ENCODE assay signal across 9 cellular contexts in the genomic region with DNA sequence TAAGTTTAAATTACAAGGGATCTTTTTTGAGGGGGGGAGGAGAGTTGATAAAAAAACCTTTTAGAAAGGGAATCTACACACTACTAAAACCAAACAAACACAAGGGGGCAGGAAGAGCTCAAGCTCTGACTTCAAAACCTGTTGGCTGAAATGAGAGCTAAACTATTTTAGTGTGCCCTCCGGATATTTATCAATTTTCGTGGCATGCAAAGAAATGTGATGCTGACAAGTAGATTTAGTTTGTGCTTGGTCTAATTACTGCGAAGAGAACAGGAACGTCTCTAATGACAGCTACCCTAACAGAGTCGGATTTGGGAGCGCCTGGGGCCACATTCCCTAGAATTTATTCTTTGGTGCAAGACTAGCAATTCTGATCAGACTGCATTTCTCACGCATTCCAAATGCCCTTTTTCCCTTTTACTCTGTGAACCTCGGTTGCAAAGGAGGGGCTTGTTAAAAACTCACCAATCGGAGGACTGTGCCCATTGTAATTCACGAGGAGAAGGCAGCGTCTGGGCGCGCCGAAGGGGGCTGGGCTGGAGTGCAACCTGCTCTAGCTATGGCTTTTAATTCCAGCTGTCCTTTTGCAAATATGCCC. TPM values are rescaled to one million over a fixed set of nuclear protein-coding genes. Genes with fewer than 3 reads are reported as not detected.
DNase-seq lines count a peak whose midpoint lies in the region; ATAC-seq, FAIRE-seq and TF ChIP-seq lines count a peak whose summit lies in the region.
"Had no signal": no experiment of that assay in that cellular context is flagged by ENCODE, and none has a peak within 500 bp of the region (broad histone marks: within the 10 kb centered on the region; RNA-seq: fewer than 3 reads in every experiment).

No MANE protein-coding gene starts in this region.

- H3K27ac ChIP-seq in iPS DF 6.9 (ENCODE audit: low read length) (no peak overlapping the region), small intestine (ENCODE audit: low read depth in 1 of 2, low read length in 1 of 2) (no peak overlapping the region)

- H3K4me1 ChIP-seq in iPS DF 6.9 (ENCODE audit: control insufficient read depth, insufficient read depth, low read length): peaks cover 2% of the 10 kb centered on the region; the same call in 1 of the 2 replicates
- no peaks in the 10 kb centered on the region for H3K4me1 ChIP-seq in small intestine (ENCODE audit: control insufficient read depth in 2 of 2, insufficient read depth in 1 of 2, low read depth in 1 of 2, low read length in 1 of 2)

- peak overlapping the region; percentile 69; the same call in 1 of the 2 replicates for H3K4me3 ChIP-seq in iPS DF 6.9 (ENCODE audit: low read length)
- peak overlapping the region in 1 of 2 donors; percentile 48 for H3K4me3 ChIP-seq in small intestine (ENCODE audit: low read depth in 1 of 2, low read length in 2 of 2)
- H3K4me3 ChIP-seq: lung had no signal

- ATAC-seq in SK-N-SH treated with all-trans-retinoic acid at 6 μM for 48 hours (0 out of 3 replicates have a peak, but pooled peaks have one; percentile 28), HG03039 (IDR thresholded peaks at IDR 0.05; ENCODE audit: unreplicated experiment) (no peak), HG02763 (IDR thresholded peaks at IDR 0.05; ENCODE audit: unreplicated experiment) (no peak), GM18517 (IDR thresholded peaks at IDR 0.05; ENCODE audit: unreplicated experiment) (no peak)

- H3K9me3 ChIP-seq in iPS DF 6.9 (ENCODE audit: control insufficient read depth, insufficient read depth, low read length) (no peaks in the 10 kb centered on the region), small intestine (ENCODE audit: control insufficient read depth, low read depth) (no peaks in the 10 kb centered on the region)

- FAIRE-seq in small intestine (lab: Jason Lieb, UNC): no peak

- WGBS in iPS DF 6.9 (ENCODE audit: insufficient coverage, insufficient read length): no CpG with 5 or more reads among the region's 14 CpGs
- WGBS in small intestine, 3 donors: 1 to 2% (median 2%) methylated on average over 14 of the region's 14 CpGs

- DNase-seq in DMS153 treated with DMSO at 0.1 percent for 48 hours (lab: John Stamatoyannopoulos, UW; ENCODE audit: unreplicated experiment) (peak; percentile 36), DMS153 (lab: John Stamatoyannopoulos, UW) (no peak), iPS DF 6.9 (ENCODE audit: low read depth, low spot score) (no peak), small intestine (peak; percentile 32)

- peaks cover 3% of the 10 kb centered on the region; the same call in 1 of the 2 replicates for H3K36me3 ChIP-seq in iPS DF 6.9 (ENCODE audit: control insufficient read depth, insufficient read depth, low read length)
- no peaks in the 10 kb centered on the region for H3K36me3 ChIP-seq in small intestine (ENCODE audit: control insufficient read depth in 2 of 2, insufficient read depth in 2 of 2, low read length in 2 of 2)

- H3K27me3 ChIP-seq in iPS DF 6.9 (ENCODE audit: control insufficient read depth, insufficient read depth, low read length) (peaks cover 4% of the 10 kb centered on the region; the same call in 1 of the 2 replicates), small intestine (ENCODE audit: control insufficient read depth in 2 of 2, insufficient read depth in 2 of 2, low read length in 2 of 2) (peaks cover 5 to 14% of the 10 kb centered on the region in 2 donors)

TF ChIP-seq in SK-N-SH treated with all-trans-retinoic acid at 6 μM for 48 hours, 23 proteins besides CTCF, POLR2A, EP300 and RAD21:
- TF ChIP-seq ESRRG (CRISPR knock-in tag; IDR thresholded peaks at IDR 0.05) (no peak), ZC3H10 (CRISPR knock-in tag; IDR thresholded peaks at IDR 0.05) (no peak), ZFP3 (CRISPR knock-in tag; IDR thresholded peaks at IDR 0.05) (no peak), BACH2 (CRISPR knock-in tag; IDR thresholded peaks at IDR 0.05; ENCODE audit: borderline replicate concordance) (no peak), TOX (CRISPR knock-in tag; IDR thresholded peaks at IDR 0.05; ENCODE audit: borderline replicate concordance) (no peak), ZNF565 (CRISPR knock-in tag; conservative IDR thresholded peaks at IDR 0.05; ENCODE audit: low read depth) (no peak), ISL1 (CRISPR knock-in tag; IDR thresholded peaks at IDR 0.05) (no peak), TCF4 (CRISPR knock-in tag; IDR thresholded peaks at IDR 0.05; ENCODE audit: borderline replicate concordance) (no peak)
- TF ChIP-seq, protein P1, sequence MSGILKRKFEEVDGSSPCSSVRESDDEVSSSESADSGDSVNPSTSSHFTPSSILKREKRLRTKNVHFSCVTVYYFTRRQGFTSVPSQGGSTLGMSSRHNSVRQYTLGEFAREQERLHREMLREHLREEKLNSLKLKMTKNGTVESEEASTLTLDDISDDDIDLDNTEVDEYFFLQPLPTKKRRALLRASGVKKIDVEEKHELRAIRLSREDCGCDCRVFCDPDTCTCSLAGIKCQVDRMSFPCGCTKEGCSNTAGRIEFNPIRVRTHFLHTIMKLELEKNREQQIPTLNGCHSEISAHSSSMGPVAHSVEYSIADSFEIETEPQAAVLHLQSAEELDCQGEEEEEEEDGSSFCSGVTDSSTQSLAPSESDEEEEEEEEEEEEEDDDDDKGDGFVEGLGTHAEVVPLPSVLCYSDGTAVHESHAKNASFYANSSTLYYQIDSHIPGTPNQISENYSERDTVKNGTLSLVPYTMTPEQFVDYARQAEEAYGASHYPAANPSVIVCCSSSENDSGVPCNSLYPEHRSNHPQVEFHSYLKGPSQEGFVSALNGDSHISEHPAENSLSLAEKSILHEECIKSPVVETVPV (CRISPR knock-in tag; IDR thresholded peaks at IDR 0.05): no peak
- TF ChIP-seq, protein P2, sequence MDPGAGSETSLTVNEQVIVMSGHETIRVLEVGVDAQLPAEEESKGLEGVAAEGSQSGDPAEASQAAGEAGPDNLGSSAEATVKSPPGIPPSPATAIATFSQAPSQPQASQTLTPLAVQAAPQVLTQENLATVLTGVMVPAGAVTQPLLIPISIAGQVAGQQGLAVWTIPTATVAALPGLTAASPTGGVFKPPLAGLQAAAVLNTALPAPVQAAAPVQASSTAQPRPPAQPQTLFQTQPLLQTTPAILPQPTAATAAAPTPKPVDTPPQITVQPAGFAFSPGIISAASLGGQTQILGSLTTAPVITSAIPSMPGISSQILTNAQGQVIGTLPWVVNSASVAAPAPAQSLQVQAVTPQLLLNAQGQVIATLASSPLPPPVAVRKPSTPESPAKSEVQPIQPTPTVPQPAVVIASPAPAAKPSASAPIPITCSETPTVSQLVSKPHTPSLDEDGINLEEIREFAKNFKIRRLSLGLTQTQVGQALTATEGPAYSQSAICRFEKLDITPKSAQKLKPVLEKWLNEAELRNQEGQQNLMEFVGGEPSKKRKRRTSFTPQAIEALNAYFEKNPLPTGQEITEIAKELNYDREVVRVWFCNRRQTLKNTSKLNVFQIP (CRISPR knock-in tag; IDR thresholded peaks at IDR 0.05; ENCODE audit: borderline replicate concordance, low read depth): no peak

RNA-seq across cellular contexts. Expression of a gene that starts 0.8 kb away (rescaled TPM):
- under 1 TPM in 1 of 3 donors, not detected in 2; 0.10 TPM for polyA plus RNA-seq in small intestine

Comparison
In these comparisons a context has a peak if more than half of its experiments do, and no peak if none do; other contexts are left out.
1. DNase-seq: peak in DMS153 treated with DMSO at 0.1 percent for 48 hours (single experiment) and small intestine (single experiment); none in DMS153 (single experiment) and iPS DF 6.9 (single experiment).